In the genomic region with DNA sequence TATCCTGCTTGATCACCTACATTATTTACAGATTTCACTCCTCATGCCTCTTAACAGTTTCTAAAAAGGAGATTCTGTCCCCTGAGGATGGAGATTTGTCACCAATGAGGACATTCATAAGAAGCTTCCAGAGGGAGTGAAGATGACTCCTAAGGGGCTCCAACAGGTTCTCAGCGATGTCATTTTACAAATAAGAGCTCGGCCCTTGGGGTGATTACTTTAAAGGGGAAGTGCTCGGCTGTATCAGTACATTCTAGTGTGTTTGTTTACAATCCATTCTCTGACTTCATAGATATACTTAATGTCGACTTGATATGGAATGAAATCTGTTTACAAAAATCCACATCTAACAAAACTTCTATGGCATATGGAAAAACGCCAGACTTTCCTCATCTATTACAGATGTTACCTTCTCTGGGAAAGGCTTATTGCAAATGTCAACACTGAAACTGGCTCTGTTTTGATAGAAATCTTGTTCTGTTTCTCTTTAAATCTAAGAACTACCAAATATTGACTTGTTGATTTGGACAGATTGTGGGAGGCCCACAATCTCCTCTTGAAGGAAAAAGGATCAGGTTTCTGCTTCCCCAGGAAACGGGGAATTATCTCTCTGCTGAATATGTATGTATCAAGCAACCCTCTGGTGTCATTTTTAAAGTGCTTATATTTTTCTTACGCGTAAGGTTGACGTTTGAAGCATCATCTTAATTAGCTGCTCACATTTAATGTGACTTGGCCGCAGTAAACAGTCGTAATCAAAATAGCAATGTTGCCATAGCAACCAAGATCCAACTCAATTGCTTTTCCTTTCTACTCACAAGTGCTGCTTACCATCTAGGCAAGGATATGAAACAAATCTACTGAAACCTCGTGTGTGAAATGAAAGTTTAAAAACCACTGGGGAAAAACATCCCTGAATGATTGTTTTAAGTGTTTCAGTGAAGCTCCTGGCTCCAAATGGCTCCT, we compare ENCODE assay signal across 11 cellular contexts.
DNase-seq lines count a peak whose midpoint lies in the region; ATAC-seq and TF ChIP-seq lines count a peak whose summit lies in the region.
"Had no signal": no experiment of that assay in that cellular context is flagged by ENCODE, and none has a peak within 500 bp of the region (broad histone marks: within the 10 kb centered on the region; RNA-seq: fewer than 3 reads in every experiment).

No MANE protein-coding gene starts in this region.

- H3K27ac Mint-ChIP-seq in activated CD4-positive, alpha-beta memory T cell treated with anti-CD3 and anti-CD28 coated beads for 36 hours: peak overlapping the region; percentile 44
- no peak overlapping the region for H3K27ac Mint-ChIP-seq in activated CD4-positive, alpha-beta memory T cell treated with anti-CD3 and anti-CD28 coated beads, Interleukin-2, amount 10 ng/mL, durations not matched to agents 7 days and 5 days
- H3K27ac Mint-ChIP-seq in chondrocyte (ENCODE audit: unreplicated experiment): no peak overlapping the region

- H3K27me3 ChIP-seq in transverse colon: no peaks in the 10 kb centered on the region

- 51 to 53% methylated on average over 5 to 12 of the region's 12 CpGs for WGBS in transverse colon (ENCODE audit: low coverage in 1 of 2), 2 donors

- H3K4me3 ChIP-seq in fibroblast of mammary gland (ENCODE audit: control insufficient read depth, low read depth, low read length) (no peak overlapping the region), transverse colon (no peak overlapping the region)
- H3K4me3 ChIP-seq: lung had no signal

- no peak for TF ChIP-seq CTCF in fibroblast of mammary gland (conservative IDR thresholded peaks at IDR 0.05; ENCODE audit: control insufficient read depth, insufficient read depth, low read depth, low read length)
- TF ChIP-seq CTCF in chondrocyte (IDR thresholded peaks at IDR 0.05): no peak
- TF ChIP-seq CTCF in transverse colon (IDR thresholded peaks at IDR 0.05): no peak

- peaks cover 0 to 11% (median 0%) of the 10 kb centered on the region in 4 donors for H3K4me1 ChIP-seq in transverse colon

- in situ Hi-C loops in transverse colon (cut with MboI; ENCODE audit: low pct_ligation_motif_present in 1 of 4, low pct_unique_long_range_greater_than_20kb in 1 of 4, low sequenced_read_pairs in 3 of 4): no loop called here

- no peaks in the 10 kb centered on the region for H3K9me3 ChIP-seq in transverse colon

- H3K27ac ChIP-seq in transverse colon: peak overlapping the region in 2 of 4 donors; percentile 12 to 16

- H3K9me3 Mint-ChIP-seq in activated CD4-positive, alpha-beta memory T cell treated with anti-CD3 and anti-CD28 coated beads for 36 hours: no peaks in the 10 kb centered on the region
- H3K9me3 Mint-ChIP-seq in activated CD4-positive, alpha-beta memory T cell treated with anti-CD3 and anti-CD28 coated beads, Interleukin-2, amount 10 ng/mL, durations not matched to agents 7 days and 5 days: no peaks in the 10 kb centered on the region
- peaks cover 5% of the 10 kb centered on the region for H3K9me3 Mint-ChIP-seq in chondrocyte (ENCODE audit: low read depth)

- peaks cover 69% of the 10 kb centered on the region for H3K4me1 Mint-ChIP-seq in activated CD4-positive, alpha-beta memory T cell treated with anti-CD3 and anti-CD28 coated beads for 36 hours (ENCODE audit: low read depth)
- H3K4me1 Mint-ChIP-seq in activated CD4-positive, alpha-beta memory T cell treated with anti-CD3 and anti-CD28 coated beads, Interleukin-2, amount 10 ng/mL, durations not matched to agents 7 days and 5 days: peaks cover 47% of the 10 kb centered on the region
- peaks cover 8% of the 10 kb centered on the region for H3K4me1 Mint-ChIP-seq in chondrocyte (ENCODE audit: low read depth)

- TF ChIP-seq POLR2A in transverse colon (IDR thresholded peaks at IDR 0.05): no peak

- CTCF ChIA-PET in activated CD4-positive, alpha-beta memory T cell treated with anti-CD3 and anti-CD28 coated beads for 36 hours (lab: Charles Lee): interaction anchor here (0.9 to 1.4 kb wide), 3 partner anchors 8 to 108 kb away, joined by 3 read pairs; no protein-coding TSS in a partner anchor
- CTCF ChIA-PET in activated CD4-positive, alpha-beta memory T cell treated with anti-CD3 and anti-CD28 coated beads, Interleukin-2, amount 10 ng/mL, durations not matched to agents 7 days and 5 days (lab: Charles Lee): no interaction called here

- no peak for ATAC-seq in HG03439 (IDR thresholded peaks at IDR 0.05; ENCODE audit: unreplicated experiment)

- H3K36me3 ChIP-seq in transverse colon: no peaks in the 10 kb centered on the region

- peaks cover 3% of the 10 kb centered on the region for H3K36me3 Mint-ChIP-seq in activated CD4-positive, alpha-beta memory T cell treated with anti-CD3 and anti-CD28 coated beads for 36 hours
- peaks cover 5% of the 10 kb centered on the region for H3K36me3 Mint-ChIP-seq in activated CD4-positive, alpha-beta memory T cell treated with anti-CD3 and anti-CD28 coated beads, Interleukin-2, amount 10 ng/mL, durations not matched to agents 7 days and 5 days (ENCODE audit: low read depth)
- H3K36me3 Mint-ChIP-seq in chondrocyte (ENCODE audit: low read depth): no peaks in the 10 kb centered on the region

- no peak for DNase-seq in activated CD4-positive, alpha-beta memory T cell treated with anti-CD3 and anti-CD28 coated beads for 36 hours
- no peak for DNase-seq in activated CD4-positive, alpha-beta memory T cell treated with anti-CD3 and anti-CD28 coated beads, Interleukin-2, amount 10 ng/mL, durations not matched to agents 7 days and 5 days
- DNase-seq in RPMI7951 (ENCODE audit: low read depth): peak; percentile 23
- DNase-seq in fibroblast of mammary gland (ENCODE audit: low read depth): peak; percentile 72
- peak; percentile 64 for DNase-seq in superior temporal gyrus (ENCODE audit: extremely low spot score)
- DNase-seq in chondrocyte (ENCODE audit: low spot score): no peak
- no peak for DNase-seq in transverse colon
- DNase-seq: aorta, T-helper 9 cell had no signal

- no peak overlapping the region for H3K4me3 Mint-ChIP-seq in activated CD4-positive, alpha-beta memory T cell treated with anti-CD3 and anti-CD28 coated beads for 36 hours
- no peak overlapping the region for H3K4me3 Mint-ChIP-seq in activated CD4-positive, alpha-beta memory T cell treated with anti-CD3 and anti-CD28 coated beads, Interleukin-2, amount 10 ng/mL, durations not matched to agents 7 days and 5 days
- no peak overlapping the region for H3K4me3 Mint-ChIP-seq in chondrocyte (ENCODE audit: unreplicated experiment)

- POLR2A ChIA-PET in activated CD4-positive, alpha-beta memory T cell treated with anti-CD3 and anti-CD28 coated beads for 36 hours (lab: Charles Lee): interaction anchor here (1.2 to 1.7 kb wide), 3 partner anchors 10 to 101 kb away, joined by 4 to 6 read pairs (median 5); no protein-coding TSS in a partner anchor
- POLR2A ChIA-PET in activated CD4-positive, alpha-beta memory T cell treated with anti-CD3 and anti-CD28 coated beads, Interleukin-2, amount 10 ng/mL, durations not matched to agents 7 days and 5 days (lab: Charles Lee): interaction anchor here (0.6 to 0.9 kb wide), 2 partner anchors 19 to 29 kb away, joined by 4 read pairs; no protein-coding TSS in a partner anchor

- no peaks in the 10 kb centered on the region for H3K27me3 Mint-ChIP-seq in activated CD4-positive, alpha-beta memory T cell treated with anti-CD3 and anti-CD28 coated beads for 36 hours
- peaks cover 2% of the 10 kb centered on the region for H3K27me3 Mint-ChIP-seq in activated CD4-positive, alpha-beta memory T cell treated with anti-CD3 and anti-CD28 coated beads, Interleukin-2, amount 10 ng/mL, durations not matched to agents 7 days and 5 days
- H3K27me3 Mint-ChIP-seq in chondrocyte (ENCODE audit: low read depth): no peaks in the 10 kb centered on the region

- intact Hi-C loops in activated CD4-positive, alpha-beta memory T cell treated with anti-CD3 and anti-CD28 coated beads for 36 hours (cut with micrococcal nuclease): loop anchor here (2.0 to 10.0 kb wide), 4 partner anchors 27 to 721 kb away; a partner anchor contains a TSS
- intact Hi-C loops in transverse colon (cut with DNase I; ENCODE audit: low total_unique reads): no loop called here

- no peak for TF ChIP-seq EP300 in transverse colon (IDR thresholded peaks at IDR 0.05; ENCODE audit: low read depth)

Comparison
In these comparisons a context has a peak if more than half of its experiments do, and no peak if none do; other contexts are left out.
1. DNase-seq: peak in RPMI7951 (single experiment), fibroblast of mammary gland (single experiment) and superior temporal gyrus (single experiment); none in activated CD4-positive, alpha-beta memory T cell treated with anti-CD3 and anti-CD28 coated beads for 36 hours (single experiment), activated CD4-positive, alpha-beta memory T cell treated with anti-CD3 and anti-CD28 coated beads, Interleukin-2, amount 10 ng/mL, durations not matched to agents 7 days and 5 days (single experiment), chondrocyte (single experiment) and transverse colon (single experiment).